Comparison of ENCODE assay signal across 1 cellular context in the genomic region with DNA sequence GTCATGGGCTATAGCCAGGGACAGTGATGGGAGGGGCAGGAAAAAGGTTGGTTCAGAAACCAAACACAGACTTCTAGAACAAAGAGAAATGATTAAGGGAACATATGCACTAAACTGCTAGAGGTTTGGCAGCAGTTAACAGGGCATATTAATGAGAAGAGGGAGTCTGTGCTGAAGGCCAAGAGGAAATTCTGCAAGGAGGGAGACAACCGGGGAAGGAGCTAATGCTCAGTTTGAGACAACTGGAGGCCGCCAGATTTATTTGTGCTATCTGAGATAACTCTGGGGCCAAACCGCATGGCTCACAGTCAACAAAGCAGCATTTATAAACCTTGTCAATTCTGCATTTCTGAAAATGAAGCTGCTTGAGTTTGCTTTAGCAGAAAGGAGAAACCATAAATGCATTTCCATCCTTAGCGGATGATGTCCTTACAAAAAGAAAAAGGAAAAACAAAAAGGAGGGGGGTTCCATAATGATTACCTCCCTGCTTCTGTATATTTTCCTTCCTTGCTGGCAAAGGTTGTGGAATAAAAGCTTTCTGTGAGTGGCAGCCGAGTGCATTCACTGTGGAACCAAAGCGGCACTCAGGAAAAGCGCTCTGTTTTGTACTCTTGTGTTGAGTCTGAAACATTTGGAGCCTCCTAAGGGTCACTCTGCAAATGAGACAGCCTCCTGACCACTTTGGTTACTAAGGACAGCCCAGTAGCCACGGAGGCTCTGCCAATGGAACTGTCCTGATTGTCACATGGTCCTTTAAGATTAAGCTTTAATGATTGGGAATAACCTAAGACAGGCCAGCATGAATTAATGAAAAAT.
TF ChIP-seq lines count a peak whose summit lies in the region.

No MANE protein-coding gene starts in this region.

TF ChIP-seq in SK-N-SH, 30 proteins besides CTCF, POLR2A, EP300 and RAD21 (continued from another document):
- TF ChIP-seq, protein P1, sequence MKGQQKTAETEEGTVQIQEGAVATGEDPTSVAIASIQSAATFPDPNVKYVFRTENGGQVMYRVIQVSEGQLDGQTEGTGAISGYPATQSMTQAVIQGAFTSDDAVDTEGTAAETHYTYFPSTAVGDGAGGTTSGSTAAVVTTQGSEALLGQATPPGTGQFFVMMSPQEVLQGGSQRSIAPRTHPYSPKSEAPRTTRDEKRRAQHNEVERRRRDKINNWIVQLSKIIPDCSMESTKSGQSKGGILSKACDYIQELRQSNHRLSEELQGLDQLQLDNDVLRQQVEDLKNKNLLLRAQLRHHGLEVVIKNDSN (IDR thresholded peaks at IDR 0.05; ENCODE audit: borderline replicate concordance, low read depth): no peak
- no peak for TF ChIP-seq FOSL2 (IDR thresholded peaks at IDR 0.05; ENCODE audit: borderline replicate concordance, low read depth)
- TF ChIP-seq GABPA (IDR thresholded peaks at IDR 0.05; ENCODE audit: low read depth): no peak
- no peak for TF ChIP-seq ELF1 (IDR thresholded peaks at IDR 0.05)
- TF ChIP-seq EZH2phosphoT487 (IDR thresholded peaks at IDR 0.05; ENCODE audit: borderline replicate concordance, low read depth): no peak
- no peak for TF ChIP-seq YY1 (IDR thresholded peaks at IDR 0.05; ENCODE audit: low read depth)
- TF ChIP-seq FOXJ3 (CRISPR knock-in tag; IDR thresholded peaks at IDR 0.05): no peak
